8 cellular contexts compared by ENCODE assay signal in genomic region chr16:74984670-74985411, GRCh38. TPM values are rescaled to one million over a fixed set of nuclear protein-coding genes. Genes with fewer than 3 reads are reported as not detected.
DNase-seq lines count a peak whose midpoint lies in the region; ATAC-seq and TF ChIP-seq lines count a peak whose summit lies in the region.

TSS of gene WDR59 (minus strand) at chr16:74985123. CDS start at chr16:74985017, 106 bp downstream.

- H3K9me2 ChIP-seq in PC-9 (ENCODE audit: insufficient read depth): no peaks in the 10 kb centered on the region

- DNase-seq in DMS153 (lab: John Stamatoyannopoulos, UW): peak; percentile 99
- peak; percentile 99 for DNase-seq in Jurkat, Clone E6-1 (ENCODE audit: low read depth, low spot score)
- DNase-seq in PC-9: peak; percentile 99
- peak; percentile 95 for DNase-seq in activated T-cell treated with anti-CD3 and anti-CD28 coated beads, Interleukin-2, amount 50 U/mL, for 1 hour
- peak; percentile 86 for DNase-seq in epithelial cell of proximal tubule (ENCODE audit: low read depth)
- DNase-seq in stimulated activated CD8-positive, alpha-beta memory T cell treated with anti-CD3 and anti-CD28 coated beads, Interleukin-4, amount 100 ng/mL, for 48 hours: peak; percentile 99

- H3F3A ChIP-seq in PC-9 (ENCODE audit: insufficient read depth, low read depth): peaks cover 7% of the 10 kb centered on the region

- no peaks in the 10 kb centered on the region for H3K36me3 ChIP-seq in PC-9 (ENCODE audit: low read depth)
- no peaks in the 10 kb centered on the region for H3K36me3 ChIP-seq in mucosa of rectum (ENCODE audit: control insufficient read depth in 2 of 2, insufficient read depth in 2 of 2, low read length in 2 of 2)

- H3K79me2 ChIP-seq in PC-9 (ENCODE audit: low read depth): peaks cover 29% of the 10 kb centered on the region

- no peaks in the 10 kb centered on the region for H3K9me3 ChIP-seq in PC-9 (ENCODE audit: insufficient read depth, low read depth)
- H3K9me3 ChIP-seq in mucosa of rectum (ENCODE audit: control insufficient read depth in 2 of 2, low read length in 2 of 2): no peaks in the 10 kb centered on the region

- H3K27ac ChIP-seq in PC-9: peak within 1 kb of the TSS; percentile 59
- H3K27ac ChIP-seq in mucosa of rectum (ENCODE audit: low read depth in 2 of 2, low read length in 2 of 2): peak within 1 kb of the TSS; percentile 14 to 67

- H3K27me3 ChIP-seq in PC-9 (ENCODE audit: insufficient read depth, low read depth): no peaks in the 10 kb centered on the region
- H3K27me3 ChIP-seq in mucosa of rectum (ENCODE audit: control insufficient read depth in 2 of 2, insufficient read depth in 2 of 2, low read length in 2 of 2): no peaks in the 10 kb centered on the region

- TF ChIP-seq CTCF in PC-9 (conservative IDR thresholded peaks at IDR 0.05): no peak
- no peak for TF ChIP-seq CTCF in epithelial cell of proximal tubule (conservative IDR thresholded peaks at IDR 0.05; ENCODE audit: low read depth, low read length)

- TSS peak; percentile 46 for BruUV-seq in PC-9 (replicated peaks; lab: Mats Ljungman, UMichigan)

- H4K20me1 ChIP-seq in PC-9 (ENCODE audit: insufficient read depth): peaks cover 4% of the 10 kb centered on the region; the same call in 1 of the 2 replicates

- CTCF ChIA-PET in PC-9 (lab: Charles Lee): interaction anchor here (0.6 to 2.0 kb wide), 7 partner anchors 14 to 428 kb away, joined by 3 to 16 read pairs (median 5); partner anchors contain the start of genes FA2H and ZNRF1

- peak; percentile 98 for ATAC-seq in GM21619 (IDR thresholded peaks at IDR 0.05; ENCODE audit: unreplicated experiment)

- H2AFZ ChIP-seq in PC-9: peak within 1 kb of the TSS; percentile 94

- H3K4me1 ChIP-seq in PC-9 (replicated peaks; ENCODE audit: insufficient read depth) (0 out of 2 replicates have a peak, but pooled peaks cover 8% of the 10 kb centered on the region), mucosa of rectum (ENCODE audit: control insufficient read depth in 2 of 2, insufficient read depth in 2 of 2, low read length in 2 of 2) (peaks cover 2 to 3% of the 10 kb centered on the region in 2 donors)

- peak within 1 kb of the TSS; percentile 92 to 95 for H3K9ac ChIP-seq in mucosa of rectum (ENCODE audit: low read depth in 1 of 2, low read length in 2 of 2)

- H3K4me2 ChIP-seq in PC-9: peak within 1 kb of the TSS; percentile 88

- intact Hi-C loops in PC-9 (cut with micrococcal nuclease; ENCODE audit: unreplicated experiment): loop anchor here (1.0 kb wide), 1 partner anchor 124 kb away; no protein-coding TSS in a partner anchor

- POLR2A ChIA-PET in PC-9 (lab: Charles Lee; ENCODE audit: unreplicated experiment): interaction anchor here (0.6 to 0.9 kb wide), 14 partner anchors 13 to 532 kb away, joined by 3 to 27 read pairs (median 6); partner anchors contain the start of gene ZNRF1

- H3K4me3 ChIP-seq in Jurkat, Clone E6-1 (ENCODE audit: low read length): peak within 1 kb of the TSS; percentile 96
- H3K4me3 ChIP-seq in PC-9 (peak within 1 kb of the TSS; percentile 89), epithelial cell of proximal tubule (ENCODE audit: low read depth, low read length) (peak within 1 kb of the TSS; percentile 100), mucosa of rectum (ENCODE audit: low read length in 2 of 2) (peak within 1 kb of the TSS; percentile 97 to 100)

RNA-seq across cellular contexts. Expression of gene WDR59, which starts in this region (rescaled TPM):
- polyA plus RNA-seq in Jurkat, Clone E6-1 (2012; ENCODE audit: insufficient read depth, insufficient read length): 97.9 TPM
- total RNA-seq in PC-9 (2021): 97.0 and 97.1 TPM in 2 replicates
- 14.6 and 16.3 TPM in 2 replicates for total RNA-seq in epithelial cell of proximal tubule

Comparison
In these comparisons a context has a peak if more than half of its experiments do, and no peak if none do; other contexts are left out.
1. Peak in every context shown above with its lines: DNase-seq, ATAC-seq, H3K4me3 ChIP-seq and H3K27ac ChIP-seq.